1 cellular context compared by ENCODE assay signal in genomic region chr20:38125157-38126056, GRCh38.
TF ChIP-seq lines count a peak whose summit lies in the region.

No MANE protein-coding gene starts in this region.

TF ChIP-seq in H1, 55 proteins besides CTCF, POLR2A, EP300 and RAD21 (continued from another document):
- no peak for TF ChIP-seq NANOG (IDR thresholded peaks at IDR 0.05; ENCODE audit: insufficient read depth, low read depth, low read length, poor library complexity, severe bottlenecking)
- TF ChIP-seq ZNF274 (IDR thresholded peaks at IDR 0.05; ENCODE audit: borderline replicate concordance, extremely low read depth, low read length), result no peak
- TF ChIP-seq POU5F1 (IDR thresholded peaks at IDR 0.05; ENCODE audit: low read depth, low read length), result no peak
- TF ChIP-seq SP4 (IDR thresholded peaks at IDR 0.05; ENCODE audit: low read length), result no peak
- TF ChIP-seq BRCA1 (IDR thresholded peaks at IDR 0.05; ENCODE audit: low read depth, low read length), result no peak
- TF ChIP-seq ASH2L (IDR thresholded peaks at IDR 0.05; ENCODE audit: low read length), result no peak
- no peak for TF ChIP-seq FOSL1 (IDR thresholded peaks at IDR 0.05; ENCODE audit: insufficient read depth, low read depth, low read length)
- TF ChIP-seq EGR1 (IDR thresholded peaks at IDR 0.05; ENCODE audit: borderline replicate concordance, low read depth, low read length), result no peak
- TF ChIP-seq SUZ12 (IDR thresholded peaks at IDR 0.05; ENCODE audit: low read length), result no peak
- no peak for TF ChIP-seq CEBPB (IDR thresholded peaks at IDR 0.05; ENCODE audit: low read depth, low read length)
- TF ChIP-seq SIRT6 (IDR thresholded peaks at IDR 0.05; ENCODE audit: low read length), result no peak
- TF ChIP-seq BCL11A (IDR thresholded peaks at IDR 0.05; ENCODE audit: low read depth in 2 of 2, low read length in 2 of 2), result no peak
- TF ChIP-seq, protein P1, sequence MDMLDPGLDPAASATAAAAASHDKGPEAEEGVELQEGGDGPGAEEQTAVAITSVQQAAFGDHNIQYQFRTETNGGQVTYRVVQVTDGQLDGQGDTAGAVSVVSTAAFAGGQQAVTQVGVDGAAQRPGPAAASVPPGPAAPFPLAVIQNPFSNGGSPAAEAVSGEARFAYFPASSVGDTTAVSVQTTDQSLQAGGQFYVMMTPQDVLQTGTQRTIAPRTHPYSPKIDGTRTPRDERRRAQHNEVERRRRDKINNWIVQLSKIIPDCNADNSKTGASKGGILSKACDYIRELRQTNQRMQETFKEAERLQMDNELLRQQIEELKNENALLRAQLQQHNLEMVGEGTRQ (IDR thresholded peaks at IDR 0.05; ENCODE audit: low read length), result no peak
- no peak for TF ChIP-seq CREB1 (IDR thresholded peaks at IDR 0.05)
- TF ChIP-seq TAF7 (optimal IDR thresholded peaks at IDR 0.05; ENCODE audit: borderline replicate concordance, low read depth, low read length), result no peak
- TF ChIP-seq PHF8 (conservative IDR thresholded peaks at IDR 0.05; ENCODE audit: low read depth, low read length), result no peak
- no peak for TF ChIP-seq RNF2 (IDR thresholded peaks at IDR 0.05; ENCODE audit: borderline replicate concordance, low read depth, low read length, missing control alignments, poor library complexity, severe bottlenecking)
- TF ChIP-seq CBX5 (IDR thresholded peaks at IDR 0.05; ENCODE audit: low read depth, low read length), result no peak
